23 cellular contexts compared by ENCODE assay signal in genomic region chr2:85151026-85151425, GRCh38. TPM values are rescaled to one million over a fixed set of nuclear protein-coding genes. Genes with fewer than 3 reads are reported as not detected.
"Had no signal": no experiment of that assay in that cellular context is flagged by ENCODE, and none has a peak within 500 bp of the region (broad histone marks: within the 10 kb centered on the region; RNA-seq: fewer than 3 reads in every experiment).

No MANE protein-coding gene starts in this region.

- H3K27me3 ChIP-seq: adrenal gland, colonic mucosa, esophagus squamous epithelium, heart left ventricle, stomach, suprapubic skin, transverse colon had no signal

- H3K27ac ChIP-seq: adrenal gland, colonic mucosa, esophagus squamous epithelium, heart left ventricle, stomach, suprapubic skin, transverse colon had no signal

- DNase-seq: activated CD8-positive, alpha-beta memory T cell treated with anti-CD3 and anti-CD28 coated beads, Interleukin-2, amount 50 U/mL, for 48 hours; activated naive CD4-positive, alpha-beta T cell; activated T-cell treated with anti-CD3 and anti-CD28 coated beads, Interleukin-2, amount 50 U/mL, for 4 hours; adrenal gland; colonic mucosa; esophagus squamous epithelium; heart left ventricle; islet precursor cell; left colon; nephron progenitor cell; posterior cingulate gyrus; small intestine; stimulated activated CD4-positive, alpha-beta T cell treated with anti-CD3 and anti-CD28 coated beads, Interleukin-15, amount 100 ng/mL, for 24 hours; stomach; transverse colon had no signal

- H3K27ac Mint-ChIP-seq: activated naive CD8-positive, alpha-beta T cell; activated T-helper 2 cell treated with anti-CD3 and anti-CD28 coated beads, Interferon-gamma antibody, Interleukin-2, Interleukin-4, amounts not matched to agents 10 μg/mL and 5 μg/mL and 100 μg/mL, durations not matched to agents 14 hours and 24 hours and 36 hours; memory B cell; nephron progenitor cell; stimulated activated memory B cell treated with anti-CD40 and anti-IgM and Interleukin-4, amounts not matched to agents 10 μg/mL and 1 μg/mL and 100 μg/mL, for 72 hours; WTC11 had no signal

- H3K4me3 ChIP-seq: adrenal gland, colonic mucosa, esophagus squamous epithelium, heart left ventricle, stomach, suprapubic skin, transverse colon had no signal

- H3K4me1 ChIP-seq: colonic mucosa had no signal

- H3K9me3 Mint-ChIP-seq: activated T-cell treated with anti-CD3 and anti-CD28 coated beads, Interleukin-2, amount 50 U/mL, for 4 hours; activated T-helper 2 cell treated with anti-CD3 and anti-CD28 coated beads, Interferon-gamma antibody, Interleukin-2, Interleukin-4, amounts not matched to agents 10 μg/mL and 5 μg/mL and 100 μg/mL, durations not matched to agents 14 hours and 24 hours and 36 hours; memory B cell; nephron progenitor cell; stimulated activated memory B cell treated with anti-CD40 and anti-IgM and Interleukin-4, amounts not matched to agents 10 μg/mL and 1 μg/mL and 100 μg/mL, for 72 hours; WTC11 had no signal

- H3K4me3 Mint-ChIP-seq: activated naive CD8-positive, alpha-beta T cell; activated T-cell treated with anti-CD3 and anti-CD28 coated beads, Interleukin-2, amount 50 U/mL, for 4 hours; memory B cell; nephron progenitor cell; stimulated activated memory B cell treated with anti-CD40 and anti-IgM and Interleukin-4, amounts not matched to agents 10 μg/mL and 1 μg/mL and 100 μg/mL, for 72 hours; WTC11 had no signal

- H3K4me1 Mint-ChIP-seq: memory B cell; stimulated activated memory B cell treated with anti-CD40 and anti-IgM and Interleukin-4, amounts not matched to agents 10 μg/mL and 1 μg/mL and 100 μg/mL, for 72 hours had no signal

- ATAC-seq: activated T-cell treated with anti-CD3 and anti-CD28 coated beads, Interleukin-2, amount 50 U/mL, for 4 hours; heart left ventricle; left colon; sciatic nerve; stimulated activated memory B cell treated with anti-CD40 and anti-IgM and Interleukin-4, amounts not matched to agents 10 μg/mL and 1 μg/mL and 100 μg/mL, for 72 hours; WTC11 had no signal

- H3K36me3 Mint-ChIP-seq: activated naive CD8-positive, alpha-beta T cell; memory B cell; stimulated activated memory B cell treated with anti-CD40 and anti-IgM and Interleukin-4, amounts not matched to agents 10 μg/mL and 1 μg/mL and 100 μg/mL, for 72 hours had no signal

- H3K36me3 ChIP-seq: adrenal gland, colonic mucosa, esophagus squamous epithelium, heart left ventricle, stomach, suprapubic skin, transverse colon had no signal

- H3K9me3 ChIP-seq: adrenal gland, colonic mucosa, esophagus squamous epithelium, heart left ventricle, stomach, suprapubic skin, transverse colon had no signal

- H3K27me3 Mint-ChIP-seq: activated naive CD8-positive, alpha-beta T cell had no signal

RNA-seq across cellular contexts. Expression of gene TCF7L1, which starts 17.8 kb away (rescaled TPM):
- total RNA-seq: activated CD8-positive, alpha-beta memory T cell treated with anti-CD3 and anti-CD28 coated beads for 36 hours had no signal
